16 cellular contexts compared by ENCODE assay signal in the genomic region with DNA sequence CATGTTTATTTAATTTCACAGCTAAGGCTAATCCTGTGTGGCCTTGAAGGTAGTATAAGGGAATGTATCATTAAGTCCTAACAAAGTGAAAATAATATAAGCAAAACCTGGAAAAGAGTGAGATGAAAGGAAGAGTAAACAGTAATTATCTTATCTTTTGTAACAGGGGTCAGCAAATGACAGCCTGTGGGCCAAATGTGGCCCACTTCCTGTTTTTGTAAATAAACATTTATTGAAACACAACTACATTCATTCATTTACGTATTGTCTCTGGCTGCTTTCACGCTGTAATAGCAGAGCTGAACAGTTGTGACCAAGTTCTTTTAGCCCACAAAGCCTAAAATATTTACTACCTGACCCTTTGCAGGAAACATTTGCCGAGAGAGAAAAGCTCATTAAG.
"Had no signal": no experiment of that assay in that cellular context is flagged by ENCODE, and none has a peak within 500 bp of the region (broad histone marks: within the 10 kb centered on the region; RNA-seq: fewer than 3 reads in every experiment).

No MANE protein-coding gene starts in this region.

- ATAC-seq: activated T-helper 17 cell treated with anti-CD3 and anti-CD28 coated beads, Interleukin-2, amount 50 U/mL, for 72 hours; foreskin keratinocyte; natural killer cell treated with Interleukin-12 subunit alpha and Interleukin-12 subunit beta and Interleukin-15 and Interleukin-18, amount 100 ng/mL, for 72 hours; stimulated activated naive B cell treated with anti-CD40 and anti-IgM and Interleukin-4, amounts not matched to agents 10 μg/mL and 1 μg/mL and 100 μg/mL, for 72 hours had no signal

- H3K4me1 ChIP-seq: breast epithelium had no signal

- H3K27me3 ChIP-seq: ascending aorta, breast epithelium, foreskin keratinocyte, tibial nerve had no signal

- H3K9me3 ChIP-seq: ascending aorta, breast epithelium, tibial nerve had no signal

- H3K36me3 ChIP-seq: ascending aorta, breast epithelium, tibial nerve had no signal

- H3K4me3 ChIP-seq: ascending aorta, breast epithelium, tibial nerve had no signal

- DNase-seq: activated CD4-positive, alpha-beta T cell treated with anti-CD3 and anti-CD28 coated beads, Interleukin-2, amount 50 U/mL, for 48 hours; activated naive CD4-positive, alpha-beta T cell treated with Interleukin-2 at 50 U/mL for 16 hours; cerebellar nuclear complex; effector memory CD4-positive, alpha-beta T cell; foreskin keratinocyte; head of caudate nucleus; kidney glomerular epithelial cell; mesendoderm; posterior cingulate gyrus; retina; stimulated activated naive B cell treated with anti-CD40 and anti-IgM and Interleukin-4, amounts not matched to agents 10 μg/mL and 1 μg/mL and 100 μg/mL, for 72 hours had no signal
